ENCODE assay signal across 9 cellular contexts in genomic region chr3:53844262-53845102, GRCh38. TPM values are rescaled to one million over a fixed set of nuclear protein-coding genes. Genes with fewer than 3 reads are reported as not detected.
DNase-seq lines count a peak whose midpoint lies in the region; ATAC-seq and TF ChIP-seq lines count a peak whose summit lies in the region.
"Had no signal": no experiment of that assay in that cellular context is flagged by ENCODE, and none has a peak within 500 bp of the region (broad histone marks: within the 10 kb centered on the region; RNA-seq: fewer than 3 reads in every experiment).

No MANE protein-coding gene starts in this region.

- H3K27ac Mint-ChIP-seq in activated CD4-positive, alpha-beta T cell treated with anti-CD3 and anti-CD28 coated beads, Interleukin-2, amount 10 ng/mL, durations not matched to agents 24 days and 14 days: no peak overlapping the region

- in situ Hi-C loops in brain microvascular endothelial cell (cut with HindIII; ENCODE audit: low pct_ligation_motif_present, low sequenced_read_pairs): no loop called here

- DNase-seq in activated CD4-positive, alpha-beta T cell treated with anti-CD3 and anti-CD28 coated beads, Interleukin-2, amount 10 ng/mL, durations not matched to agents 24 days and 14 days: no peak
- no peak for DNase-seq in activated CD4-positive, alpha-beta T cell treated with anti-CD3 and anti-CD28 coated beads for 48 hours
- DNase-seq in NT2/D1 (ENCODE audit: low read depth, low spot score) (no peak), islet precursor cell (peak; percentile 71), superior temporal gyrus (ENCODE audit: extremely low spot score) (peak; percentile 48), brain microvascular endothelial cell (no peak), SHP77 treated with DMSO at 0.1 percent for 48 hours (lab: John Stamatoyannopoulos, UW) (no peak)
- DNase-seq: NCI-H1105 had no signal

- no peak for TF ChIP-seq CTCF in brain microvascular endothelial cell (IDR thresholded peaks at IDR 0.05; ENCODE audit: low read depth, low read length, missing control alignments)

- no peak overlapping the region for H3K27ac ChIP-seq in brain microvascular endothelial cell

- no peaks in the 10 kb centered on the region for H3K9me3 ChIP-seq in NT2/D1 (ENCODE audit: insufficient read depth, low read length)

- H3K27me3 Mint-ChIP-seq in activated CD4-positive, alpha-beta T cell treated with anti-CD3 and anti-CD28 coated beads, Interleukin-2, amount 10 ng/mL, durations not matched to agents 24 days and 14 days: peaks cover 64% of the 10 kb centered on the region

- H3K4me3 ChIP-seq in NT2/D1 (ENCODE audit: insufficient read length, low read depth) (peak overlapping the region; percentile 71), brain microvascular endothelial cell (ENCODE audit: low read depth, low read length) (no peak overlapping the region)

- H3K36me3 Mint-ChIP-seq in activated CD4-positive, alpha-beta T cell treated with anti-CD3 and anti-CD28 coated beads, Interleukin-2, amount 10 ng/mL, durations not matched to agents 24 days and 14 days (ENCODE audit: low read depth): no peaks in the 10 kb centered on the region

- H3K27me3 ChIP-seq in NT2/D1 (ENCODE audit: insufficient read depth, insufficient read length) (peaks cover 8% of the 10 kb centered on the region), brain microvascular endothelial cell (replicated peaks) (peaks cover 20% of the 10 kb centered on the region)

- H3K36me3 ChIP-seq in NT2/D1 (ENCODE audit: insufficient read depth, insufficient read length, low read length) (peaks cover 19% of the 10 kb centered on the region), brain microvascular endothelial cell (replicated peaks) (no peaks in the 10 kb centered on the region)

- intact Hi-C loops in activated CD4-positive, alpha-beta T cell treated with anti-CD3 and anti-CD28 coated beads, Interleukin-2, amount 10 ng/mL, durations not matched to agents 24 days and 14 days (cut with micrococcal nuclease): no loop called here

- H3K4me3 Mint-ChIP-seq in activated CD4-positive, alpha-beta T cell treated with anti-CD3 and anti-CD28 coated beads, Interleukin-2, amount 10 ng/mL, durations not matched to agents 24 days and 14 days: peak overlapping the region; percentile 26

- peaks cover 26% of the 10 kb centered on the region for H3K4me1 ChIP-seq in NT2/D1 (ENCODE audit: insufficient read depth, insufficient read length)

- ATAC-seq in HG02938 (IDR thresholded peaks at IDR 0.05; ENCODE audit: unreplicated experiment): no peak

- H3K9me3 Mint-ChIP-seq in activated CD4-positive, alpha-beta T cell treated with anti-CD3 and anti-CD28 coated beads, Interleukin-2, amount 10 ng/mL, durations not matched to agents 24 days and 14 days: no peaks in the 10 kb centered on the region

- H3K4me1 Mint-ChIP-seq in activated CD4-positive, alpha-beta T cell treated with anti-CD3 and anti-CD28 coated beads, Interleukin-2, amount 10 ng/mL, durations not matched to agents 24 days and 14 days: peaks cover 4% of the 10 kb centered on the region

- H3K9ac ChIP-seq in NT2/D1 (ENCODE audit: insufficient read length, low read depth): no peak overlapping the region

RNA-seq across cellular contexts. Expression of gene CHDH, which starts 1.7 kb away (rescaled TPM):
- total RNA-seq in activated CD4-positive, alpha-beta T cell treated with anti-CD3 and anti-CD28 coated beads, Interleukin-2, amount 10 ng/mL, durations not matched to agents 24 days and 14 days: 0.62 and 0.75 TPM in 2 replicates

RNA-seq across cellular contexts. Expression of gene IL17RB, which starts 1.9 kb away (rescaled TPM):
- total RNA-seq in activated CD4-positive, alpha-beta T cell treated with anti-CD3 and anti-CD28 coated beads, Interleukin-2, amount 10 ng/mL, durations not matched to agents 24 days and 14 days: 1.3 and 2.2 TPM in 2 replicates

RNA-seq across cellular contexts. Expression of gene ACTR8, which starts 37.5 kb away (rescaled TPM):
- 44.5 and 46.7 TPM in 2 replicates for total RNA-seq in activated CD4-positive, alpha-beta T cell treated with anti-CD3 and anti-CD28 coated beads, Interleukin-2, amount 10 ng/mL, durations not matched to agents 24 days and 14 days

RNA-seq across cellular contexts. Expression of gene SELENOK, which starts 47.2 kb away (rescaled TPM):
- total RNA-seq in activated CD4-positive, alpha-beta T cell treated with anti-CD3 and anti-CD28 coated beads, Interleukin-2, amount 10 ng/mL, durations not matched to agents 24 days and 14 days: 51.4 and 58.5 TPM in 2 replicates

Comparison
In these comparisons a context has a peak if more than half of its experiments do, and no peak if none do; other contexts are left out.
1. DNase-seq: peak in islet precursor cell (single experiment) and superior temporal gyrus (single experiment); none in activated CD4-positive, alpha-beta T cell treated with anti-CD3 and anti-CD28 coated beads, Interleukin-2, amount 10 ng/mL, durations not matched to agents 24 days and 14 days (single experiment), activated CD4-positive, alpha-beta T cell treated with anti-CD3 and anti-CD28 coated beads for 48 hours (single experiment), NT2/D1 (single experiment), brain microvascular endothelial cell (single experiment) and SHP77 treated with DMSO at 0.1 percent for 48 hours (single experiment).